21 cellular contexts compared by ENCODE assay signal in the genomic region with DNA sequence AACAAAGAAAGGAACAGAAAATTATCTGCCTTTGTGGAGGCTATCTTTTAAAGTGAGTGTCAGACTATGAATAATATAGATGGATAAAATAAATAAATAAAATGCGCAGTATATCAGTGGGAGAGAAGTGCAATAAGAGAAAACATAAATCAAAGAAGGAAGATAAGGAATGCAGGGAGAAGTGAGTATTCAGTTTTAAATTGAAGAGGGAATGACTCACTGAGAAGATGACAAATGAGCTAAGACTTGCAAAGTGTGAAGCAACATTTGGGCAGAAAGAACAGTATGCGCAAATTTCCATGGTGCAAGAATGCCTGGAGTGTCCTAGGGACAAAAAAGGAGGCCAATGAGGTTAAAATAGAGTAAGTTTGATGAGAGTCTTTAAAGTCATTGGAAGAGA.
DNase-seq lines count a peak whose midpoint lies in the region; ATAC-seq, FAIRE-seq and TF ChIP-seq lines count a peak whose summit lies in the region.
"Had no signal": no experiment of that assay in that cellular context is flagged by ENCODE, and none has a peak within 500 bp of the region (broad histone marks: within the 10 kb centered on the region; RNA-seq: fewer than 3 reads in every experiment).

No MANE protein-coding gene starts in this region.

- no peak overlapping the region for H2BK20ac ChIP-seq in H1 (ENCODE audit: low read length)

- H3K9me2 ChIP-seq in GM23248 (ENCODE audit: insufficient read depth): no peaks in the 10 kb centered on the region

- H3K79me2 ChIP-seq in GM23248 (ENCODE audit: insufficient read depth) (no peaks in the 10 kb centered on the region), H1 (ENCODE audit: control insufficient read depth in 1 of 2, insufficient read depth in 2 of 2, low read length in 2 of 2) (no peaks in the 10 kb centered on the region)

- H3K14ac ChIP-seq in H1 (ENCODE audit: insufficient read length): no peak overlapping the region

- no peak overlapping the region for H3K4ac ChIP-seq in H1 (replicated peaks; ENCODE audit: insufficient read length, low read depth, low read length)

- no peak for TF ChIP-seq CTCF in H1 (IDR thresholded peaks at IDR 0.05; ENCODE audit: control extremely low read depth in 1 of 3, insufficient read depth in 1 of 3, low read depth in 1 of 3, low read length in 3 of 3)

- no peak overlapping the region for H2BK15ac ChIP-seq in H1 (ENCODE audit: low read length)

- H3K23ac ChIP-seq in H1 (ENCODE audit: insufficient read length): no peak overlapping the region

- no peak overlapping the region for H2BK120ac ChIP-seq in H1 (replicated peaks; ENCODE audit: low read depth, low read length)

- H3K4me1 ChIP-seq in GM23248 (ENCODE audit: insufficient read depth) (no peaks in the 10 kb centered on the region), H1 (replicated peaks in 1 of 4; ENCODE audit: control insufficient read depth in 3 of 4, insufficient read depth in 4 of 4, low read length in 3 of 4) (0 out of 7 replicates have a peak, but pooled peaks cover 0 to 3% (median 0%) of the 10 kb centered on the region in 4 experiments), mesodermal cell (ENCODE audit: control insufficient read depth, insufficient read depth, low read length, poor library complexity, severe bottlenecking) (peaks cover 14% of the 10 kb centered on the region)
- H3K4me1 ChIP-seq: BLaER1, right atrium auricular region had no signal

- no peak for TF ChIP-seq EP300 in H1 (IDR thresholded peaks at IDR 0.05; ENCODE audit: borderline replicate concordance in 1 of 2, low read depth in 2 of 2, low read length in 2 of 2)

- peaks cover 8% of the 10 kb centered on the region for H3K9me3 Mint-ChIP-seq in stimulated activated effector memory CD8-positive, alpha-beta T cell treated with anti-CD3 and anti-CD28 coated beads, Interleukin-12 subunit alpha, Interleukin-12 subunit beta, amount 100 ng/mL, for 72 hours
- H3K9me3 Mint-ChIP-seq: activated CD4-positive, alpha-beta memory T cell treated with anti-CD3 and anti-CD28 coated beads, Interleukin-2, amount 10 ng/mL, durations not matched to agents 7 days and 5 days had no signal

- H4K20me1 ChIP-seq in GM23248 (ENCODE audit: insufficient read depth) (no peaks in the 10 kb centered on the region), H1 (replicated peaks in 1 of 2; ENCODE audit: control insufficient read depth in 1 of 2, insufficient read depth in 2 of 2, low read length in 2 of 2) (no peaks in the 10 kb centered on the region)
- H4K20me1 ChIP-seq: BLaER1 had no signal

- no peak overlapping the region for H3K18ac ChIP-seq in H1 (ENCODE audit: extremely low read depth, low read length)

- peak; percentile 32 for DNase-seq in GM23248
- DNase-seq in NOMO-1 treated with DMSO at 0.1 percent for 48 hours (lab: John Stamatoyannopoulos, UW; ENCODE audit: unreplicated experiment): peak; percentile 62
- no peak for DNase-seq in H1 (ENCODE audit: low read depth in 1 of 2, low spot score in 2 of 2)
- DNase-seq in cerebellum (ENCODE audit: low spot score): no peak
- DNase-seq in substantia nigra (lab: John Stamatoyannopoulos, UW): no peak
- no peak for DNase-seq in stimulated activated effector memory CD8-positive, alpha-beta T cell treated with anti-CD3 and anti-CD28 coated beads, Interleukin-12 subunit alpha, Interleukin-12 subunit beta, amount 100 ng/mL, for 72 hours (ENCODE audit: low spot score in 2 of 2)
- DNase-seq: activated CD4-positive, alpha-beta memory T cell treated with anti-CD3 and anti-CD28 coated beads, Interleukin-2, amount 10 ng/mL, durations not matched to agents 7 days and 5 days; DMS79 treated with DMSO at 0.1 percent for 48 hours; hippocampal formation; KBM-7; NCI-H187; NCI-H774; SHP77; stimulated activated CD4-positive, alpha-beta T cell treated with anti-CD3 and anti-CD28 coated beads, Interleukin-2, amount 100 ng/mL, for 48 hours had no signal

- H4K5ac ChIP-seq in H1 (ENCODE audit: insufficient read length, low read depth, low read length): no peak overlapping the region

- H3K79me1 ChIP-seq in H1 (ENCODE audit: low read depth, low read length): no peaks in the 10 kb centered on the region

- H3K4me1 Mint-ChIP-seq in stimulated activated effector memory CD8-positive, alpha-beta T cell treated with anti-CD3 and anti-CD28 coated beads, Interleukin-12 subunit alpha, Interleukin-12 subunit beta, amount 100 ng/mL, for 72 hours: no peaks in the 10 kb centered on the region
- H3K4me1 Mint-ChIP-seq: activated CD4-positive, alpha-beta memory T cell treated with anti-CD3 and anti-CD28 coated beads, Interleukin-2, amount 10 ng/mL, durations not matched to agents 7 days and 5 days had no signal

- H3K36me3 ChIP-seq in GM23248 (ENCODE audit: low read depth) (no peaks in the 10 kb centered on the region), H1 (ENCODE audit: control insufficient read depth in 2 of 4, insufficient read depth in 4 of 4, low read length in 3 of 4) (no peaks in the 10 kb centered on the region), mesodermal cell (ENCODE audit: control insufficient read depth, insufficient read depth, low read length) (no peaks in the 10 kb centered on the region)
- H3K36me3 ChIP-seq: BLaER1, right atrium auricular region had no signal

- no peak overlapping the region for H2AFZ ChIP-seq in GM23248
- no peak overlapping the region for H2AFZ ChIP-seq in H1 (ENCODE audit: low read length)

- H3F3A ChIP-seq in GM23248 (ENCODE audit: insufficient read depth): no peaks in the 10 kb centered on the region

- in situ Hi-C loops in GM23248 (cut with MboI): no loop called here

- H4K91ac ChIP-seq in H1 (replicated peaks; ENCODE audit: insufficient read length, low read length): no peak overlapping the region

- H3K4me3 ChIP-seq in GM23248 (no peak overlapping the region), H1 (ENCODE audit: extremely low read depth in 1 of 4, insufficient read depth in 2 of 4, low read depth in 3 of 4, low read length in 4 of 4) (no peak overlapping the region), mesodermal cell (ENCODE audit: extremely low read depth, insufficient read depth, low read length, poor library complexity, severe bottlenecking) (no peak overlapping the region)
- H3K4me3 ChIP-seq: BLaER1, right atrium auricular region had no signal

- no peak overlapping the region for H4K8ac ChIP-seq in H1 (ENCODE audit: extremely low read depth, insufficient read depth, low read length)

- H3K4me3 Mint-ChIP-seq in stimulated activated effector memory CD8-positive, alpha-beta T cell treated with anti-CD3 and anti-CD28 coated beads, Interleukin-12 subunit alpha, Interleukin-12 subunit beta, amount 100 ng/mL, for 72 hours: no peak overlapping the region
- H3K4me3 Mint-ChIP-seq: activated CD4-positive, alpha-beta memory T cell treated with anti-CD3 and anti-CD28 coated beads, Interleukin-2, amount 10 ng/mL, durations not matched to agents 7 days and 5 days; natural killer cell treated with Interleukin-12 subunit alpha and Interleukin-12 subunit beta and Interleukin-15 and Interleukin-18, amount 100 ng/mL, for 72 hours had no signal

- H3K9ac ChIP-seq in GM23248: no peak overlapping the region
- no peak overlapping the region for H3K9ac ChIP-seq in H1 (replicated peaks in 1 of 4; ENCODE audit: extremely low read depth in 1 of 4, low read depth in 3 of 4, low read length in 3 of 4)
- H3K9ac ChIP-seq: BLaER1 had no signal

- no peaks in the 10 kb centered on the region for H3K9me3 ChIP-seq in GM23248 (ENCODE audit: low read depth)
- H3K9me3 ChIP-seq in H1 (ENCODE audit: insufficient read depth in 2 of 2, low read depth in 1 of 2, low read length in 1 of 2): no peaks in the 10 kb centered on the region
- H3K9me3 ChIP-seq in mesodermal cell (ENCODE audit: control insufficient read depth, low read length): no peaks in the 10 kb centered on the region
- H3K9me3 ChIP-seq: BLaER1, right atrium auricular region had no signal

- H3K4me2 ChIP-seq in GM23248 (ENCODE audit: unreplicated experiment): no peak overlapping the region
- H3K4me2 ChIP-seq in H1 (ENCODE audit: insufficient read depth in 1 of 2, low read depth in 2 of 2, low read length in 2 of 2): no peak overlapping the region
- H3K4me2 ChIP-seq: BLaER1 had no signal

- H3K27ac ChIP-seq in GM23248 (no peak overlapping the region), H1 (ENCODE audit: low read depth, low read length) (no peak overlapping the region), mesodermal cell (ENCODE audit: low read depth, low read length, severe bottlenecking) (peak overlapping the region; percentile 62), substantia nigra (ENCODE audit: low read depth, low read length, poor library complexity, severe bottlenecking) (no peak overlapping the region)
- H3K27ac ChIP-seq: BLaER1, right atrium auricular region had no signal

- CTCF ChIA-PET in H1 (lab: Charles Lee; ENCODE audit: partially characterized antibody): no interaction called here

- H3K27me3 ChIP-seq in GM23248 (replicated peaks; ENCODE audit: insufficient read depth): no peaks in the 10 kb centered on the region
- H3K27me3 ChIP-seq in H1 (replicated peaks in 1 of 4; ENCODE audit: control insufficient read depth in 3 of 4, extremely low read depth in 1 of 4, insufficient read depth in 3 of 4, low read length in 3 of 4): no peaks in the 10 kb centered on the region
- H3K27me3 ChIP-seq: BLaER1, right atrium auricular region had no signal

- no peak overlapping the region for H2AK5ac ChIP-seq in H1 (ENCODE audit: low read depth, low read length)

- no peaks in the 10 kb centered on the region for H3K36me3 Mint-ChIP-seq in stimulated activated effector memory CD8-positive, alpha-beta T cell treated with anti-CD3 and anti-CD28 coated beads, Interleukin-12 subunit alpha, Interleukin-12 subunit beta, amount 100 ng/mL, for 72 hours
- H3K36me3 Mint-ChIP-seq: natural killer cell treated with Interleukin-12 subunit alpha and Interleukin-12 subunit beta and Interleukin-15 and Interleukin-18, amount 100 ng/mL, for 72 hours had no signal

- H3K56ac ChIP-seq in H1 (replicated peaks; ENCODE audit: insufficient read length, low read depth, low read length): no peak overlapping the region

- no peak overlapping the region for H2BK12ac ChIP-seq in H1 (ENCODE audit: low read depth, low read length)

- WGBS in GM23248 (ENCODE audit: low coverage in 1 of 2, low lambda C conversion rate in 2 of 2, missing lambda C conversion rate in 2 of 2), 2 experiments: 63 to 74% methylated on average over 2 of the region's 2 CpGs
- 91% methylated on average over 2 of the region's 2 CpGs; no CpG with 5 or more reads in 1 of the 2 experiments for WGBS in H1 (ENCODE audit: extremely low coverage in 1 of 2, insufficient coverage in 1 of 2, insufficient read length in 1 of 2, insufficient replicate concordance in 2 of 2, low coverage in 1 of 2, low lambda C conversion rate in 2 of 2, missing lambda C conversion rate in 1 of 2), 2 experiments
- 76 to 94% methylated on average over 2 of the region's 2 CpGs for WGBS in mesodermal cell (ENCODE audit: insufficient coverage in 2 of 2), 2 experiments

- no peak for ATAC-seq in stimulated activated effector memory CD8-positive, alpha-beta T cell treated with anti-CD3 and anti-CD28 coated beads, Interleukin-12 subunit alpha, Interleukin-12 subunit beta, amount 100 ng/mL, for 72 hours
- no peak for ATAC-seq in HG03521 (IDR thresholded peaks at IDR 0.05; ENCODE audit: unreplicated experiment)
- ATAC-seq: natural killer cell treated with Interleukin-12 subunit alpha and Interleukin-12 subunit beta and Interleukin-15 and Interleukin-18, amount 100 ng/mL, for 72 hours had no signal

- no peak for TF ChIP-seq POLR2A in H1 (IDR thresholded peaks at IDR 0.05; ENCODE audit: control extremely low read depth in 1 of 2, low read depth in 2 of 2, low read length in 2 of 2)

- FAIRE-seq in H1 (lab: Jason Lieb, UNC): no peak
- FAIRE-seq: GM12891, TTC549 had no signal

- no peaks in the 10 kb centered on the region for H3K23me2 ChIP-seq in H1 (ENCODE audit: low read depth, low read length)

- no peak for TF ChIP-seq RAD21 in H1 (IDR thresholded peaks at IDR 0.05 in 1 of 2, conservative IDR thresholded peaks at IDR 0.05 in 1 of 2; ENCODE audit: low read depth in 2 of 2, low read length in 2 of 2)

- no peak overlapping the region for H3K27ac Mint-ChIP-seq in stimulated activated effector memory CD8-positive, alpha-beta T cell treated with anti-CD3 and anti-CD28 coated beads, Interleukin-12 subunit alpha, Interleukin-12 subunit beta, amount 100 ng/mL, for 72 hours
- H3K27ac Mint-ChIP-seq: activated CD4-positive, alpha-beta memory T cell treated with anti-CD3 and anti-CD28 coated beads, Interleukin-2, amount 10 ng/mL, durations not matched to agents 7 days and 5 days; natural killer cell treated with Interleukin-12 subunit alpha and Interleukin-12 subunit beta and Interleukin-15 and Interleukin-18, amount 100 ng/mL, for 72 hours had no signal

- no peak overlapping the region for H2BK5ac ChIP-seq in H1 (ENCODE audit: low read depth, low read length)

- POLR2A ChIA-PET in H1 (lab: Charles Lee; ENCODE audit: partially characterized antibody): no interaction called here

Comparison
In these comparisons a context has a peak if more than half of its experiments do, and no peak if none do; other contexts are left out.
1. DNase-seq: peak in GM23248 (single experiment) and NOMO-1 treated with DMSO at 0.1 percent for 48 hours (single experiment); none in H1 (0 of 2), cerebellum (single experiment), substantia nigra (0 of 49) and stimulated activated effector memory CD8-positive, alpha-beta T cell treated with anti-CD3 and anti-CD28 coated beads, Interleukin-12 subunit alpha, Interleukin-12 subunit beta, amount 100 ng/mL, for 72 hours (0 of 2).